ENCODE assay signal across 26 cellular contexts in genomic region chr10:108147346-108147745, GRCh38.
"Had no signal": no experiment of that assay in that cellular context is flagged by ENCODE, and none has a peak within 500 bp of the region (broad histone marks: within the 10 kb centered on the region; RNA-seq: fewer than 3 reads in every experiment).

No MANE protein-coding gene starts in this region.

- H3K4me3 Mint-ChIP-seq: dendritic cell treated with granulocyte-macrophage colony-stimulating factor and Interleukin-4, amounts not matched to agents 40 ng/mL and 50 ng/mL, for 4 days; naive thymus-derived CD8-positive, alpha-beta T cell; nephron progenitor cell; stimulated activated memory B cell treated with anti-CD40 and anti-IgM and Interleukin-4, amounts not matched to agents 10 μg/mL and 1 μg/mL and 100 μg/mL, for 72 hours; type B pancreatic cell had no signal

- H3K36me3 ChIP-seq: colonic mucosa, esophagus squamous epithelium, heart right ventricle, left lung, prostate gland, right atrium auricular region, spleen, tibial artery had no signal

- H3K27me3 Mint-ChIP-seq: dendritic cell treated with granulocyte-macrophage colony-stimulating factor and Interleukin-4, amounts not matched to agents 40 ng/mL and 50 ng/mL, for 4 days; naive thymus-derived CD8-positive, alpha-beta T cell; stimulated activated memory B cell treated with anti-CD40 and anti-IgM and Interleukin-4, amounts not matched to agents 10 μg/mL and 1 μg/mL and 100 μg/mL, for 72 hours; type B pancreatic cell had no signal

- H3K36me3 Mint-ChIP-seq: stimulated activated memory B cell treated with anti-CD40 and anti-IgM and Interleukin-4, amounts not matched to agents 10 μg/mL and 1 μg/mL and 100 μg/mL, for 72 hours had no signal

- H3K27me3 ChIP-seq: colonic mucosa, esophagus squamous epithelium, heart right ventricle, left lung, right atrium auricular region, spleen, testis, tibial artery had no signal

- H3K27ac Mint-ChIP-seq: dendritic cell treated with granulocyte-macrophage colony-stimulating factor and Interleukin-4, amounts not matched to agents 40 ng/mL and 50 ng/mL, for 4 days; naive thymus-derived CD8-positive, alpha-beta T cell; nephron progenitor cell; stimulated activated memory B cell treated with anti-CD40 and anti-IgM and Interleukin-4, amounts not matched to agents 10 μg/mL and 1 μg/mL and 100 μg/mL, for 72 hours; type B pancreatic cell had no signal

- H3K4me3 ChIP-seq: colonic mucosa, esophagus squamous epithelium, heart right ventricle, left lung, prostate gland, right atrium auricular region, skin epidermis, spleen, testis, tibial artery had no signal

- ATAC-seq: heart right ventricle; left cardiac atrium; left lung; naive thymus-derived CD8-positive, alpha-beta T cell; stimulated activated memory B cell treated with anti-CD40 and anti-IgM and Interleukin-4, amounts not matched to agents 10 μg/mL and 1 μg/mL and 100 μg/mL, for 72 hours; stimulated activated naive CD8-positive, alpha-beta T cell treated with anti-CD3 and anti-CD28 coated beads, Interleukin-15, Interleukin-2, amounts not matched to agents 100 U/mL and 50 U/mL, for 24 hours had no signal

- H3K4me1 Mint-ChIP-seq: naive thymus-derived CD8-positive, alpha-beta T cell; nephron progenitor cell; stimulated activated memory B cell treated with anti-CD40 and anti-IgM and Interleukin-4, amounts not matched to agents 10 μg/mL and 1 μg/mL and 100 μg/mL, for 72 hours had no signal

- FAIRE-seq: endothelial cell of umbilical vein, islet of Langerhans had no signal

- DNase-seq: colonic mucosa; effector CD8-positive, alpha-beta T cell; esophagus squamous epithelium; foreskin melanocyte; glutamatergic neuron; heart right ventricle; hippocampal formation; left cardiac atrium; left lung; naive thymus-derived CD8-positive, alpha-beta T cell; nephron progenitor cell; nucleus accumbens; spleen; stimulated activated CD4-positive, alpha-beta T cell treated with anti-CD3 and anti-CD28 coated beads, Interleukin-4, amount 100 ng/mL, for 4 hours; stimulated activated naive CD8-positive, alpha-beta T cell treated with anti-CD3 and anti-CD28 coated beads, Interleukin-15, Interleukin-2, amounts not matched to agents 100 U/mL and 50 U/mL, for 24 hours; substantia nigra; testis; tibial artery had no signal
